Comparison of ENCODE assay signal across 11 cellular contexts in genomic region chr5:43604699-43605098, GRCh38. TPM values are rescaled to one million over a fixed set of nuclear protein-coding genes. Genes with fewer than 3 reads are reported as not detected.
DNase-seq lines count a peak whose midpoint lies in the region; ATAC-seq, FAIRE-seq and TF ChIP-seq lines count a peak whose summit lies in the region.
"Had no signal": no experiment of that assay in that cellular context is flagged by ENCODE, and none has a peak within 500 bp of the region (broad histone marks: within the 10 kb centered on the region; RNA-seq: fewer than 3 reads in every experiment).

No MANE protein-coding gene starts in this region.

- no peaks in the 10 kb centered on the region for H3K9me3 ChIP-seq in BLaER1
- H3K9me3 ChIP-seq: tibial nerve had no signal

- H3K36me3 ChIP-seq in BLaER1, result peaks cover 46% of the 10 kb centered on the region

- ATAC-seq in activated naive CD8-positive, alpha-beta T cell treated with anti-CD3 and anti-CD28 coated beads, Interleukin-2, amount 50 U/mL, for 24 hours, result no peak
- ATAC-seq in HG02885 (IDR thresholded peaks at IDR 0.05; ENCODE audit: poor library complexity, unreplicated experiment) (no peak), GM18517 (IDR thresholded peaks at IDR 0.05; ENCODE audit: unreplicated experiment) (no peak)

- H3K36me3 Mint-ChIP-seq in activated naive CD8-positive, alpha-beta T cell treated with anti-CD3 and anti-CD28 coated beads, Interleukin-2, amount 50 U/mL, for 24 hours (ENCODE audit: low read depth), result peaks cover 28% of the 10 kb centered on the region
- H3K36me3 Mint-ChIP-seq in nephron (ENCODE audit: low read depth), result peaks cover 26% of the 10 kb centered on the region

- peaks cover 40% of the 10 kb centered on the region for H3K4me1 Mint-ChIP-seq in activated naive CD8-positive, alpha-beta T cell treated with anti-CD3 and anti-CD28 coated beads, Interleukin-2, amount 50 U/mL, for 24 hours
- peaks cover 26% of the 10 kb centered on the region for H3K4me1 Mint-ChIP-seq in nephron

- peaks cover 45% of the 10 kb centered on the region for H4K20me1 ChIP-seq in BLaER1

- H3K27me3 Mint-ChIP-seq in activated naive CD8-positive, alpha-beta T cell treated with anti-CD3 and anti-CD28 coated beads, Interleukin-2, amount 50 U/mL, for 24 hours, result no peaks in the 10 kb centered on the region
- no peaks in the 10 kb centered on the region for H3K27me3 Mint-ChIP-seq in nephron (ENCODE audit: low read depth)

- no peak overlapping the region for H3K27ac Mint-ChIP-seq in activated naive CD8-positive, alpha-beta T cell treated with anti-CD3 and anti-CD28 coated beads, Interleukin-2, amount 50 U/mL, for 24 hours
- no peak overlapping the region for H3K27ac Mint-ChIP-seq in nephron

- peak overlapping the region; percentile 94 for H3K9ac ChIP-seq in BLaER1

- peak overlapping the region; percentile 91 for H3K4me3 ChIP-seq in BLaER1

- DNase-seq in GM12891 (ENCODE audit: insufficient read length, low spot score) (no peak), amygdala (lab: John Stamatoyannopoulos, UW) (no peak), RPMI8226 (no peak)
- DNase-seq in activated naive CD8-positive, alpha-beta T cell treated with anti-CD3 and anti-CD28 coated beads, Interleukin-2, amount 50 U/mL, for 24 hours, result no peak
- DNase-seq: stimulated activated CD4-positive, alpha-beta T cell treated with anti-CD3 and anti-CD28 coated beads, Interleukin-4, amount 100 ng/mL, for 1 hour; SW 1271 had no signal

- peaks cover 57% of the 10 kb centered on the region for H3K4me1 ChIP-seq in BLaER1

- H3K4me3 Mint-ChIP-seq in activated naive CD8-positive, alpha-beta T cell treated with anti-CD3 and anti-CD28 coated beads, Interleukin-2, amount 50 U/mL, for 24 hours, result peak overlapping the region; percentile 88
- peak overlapping the region; percentile 89 to 99 (median 93) for H3K4me3 Mint-ChIP-seq in nephron

- no peak for TF ChIP-seq CTCF in nephron (IDR thresholded peaks at IDR 0.05; ENCODE audit: unreplicated experiment in 3 of 3)

- no peaks in the 10 kb centered on the region for H3K9me3 Mint-ChIP-seq in activated naive CD8-positive, alpha-beta T cell treated with anti-CD3 and anti-CD28 coated beads, Interleukin-2, amount 50 U/mL, for 24 hours
- H3K9me3 Mint-ChIP-seq in nephron, result no peaks in the 10 kb centered on the region

- H3K27ac ChIP-seq in BLaER1, result peak overlapping the region; percentile 96

- H3K27me3 ChIP-seq in BLaER1, result no peaks in the 10 kb centered on the region
- H3K27me3 ChIP-seq: tibial nerve had no signal

- peak overlapping the region; percentile 93 for H3K4me2 ChIP-seq in BLaER1

- TF ChIP-seq POLR2A in GM12891 (IDR thresholded peaks at IDR 0.05; ENCODE audit: low read depth, low read length), result no peak

- FAIRE-seq in GM12891 (lab: Jason Lieb, UNC), result peak; percentile 9

TF ChIP-seq in GM12891, 5 proteins besides CTCF, POLR2A, EP300 and RAD21:
- TF ChIP-seq POLR2AphosphoS5 (IDR thresholded peaks at IDR 0.05; ENCODE audit: low read depth, low read length) (no peak), SPI1 (IDR thresholded peaks at IDR 0.05; ENCODE audit: low read depth, low read length) (no peak), TAF1 (IDR thresholded peaks at IDR 0.05; ENCODE audit: low read depth, low read length) (no peak), PAX5 (IDR thresholded peaks at IDR 0.05; ENCODE audit: insufficient read depth, low read length, severe bottlenecking) (no peak), POU2F2 (IDR thresholded peaks at IDR 0.05; ENCODE audit: low read depth, low read length) (no peak)

RNA-seq across cellular contexts. Expression of gene NNT, which starts 1.7 kb away (rescaled TPM):
- polyA plus RNA-seq in GM12891 (2012; ENCODE audit: low read depth, missing spikeins), result 25.3 TPM

RNA-seq across cellular contexts. Expression of gene PAIP1, which starts 47.8 kb away (rescaled TPM):
- 31.6 TPM for polyA plus RNA-seq in GM12891 (2012; ENCODE audit: low read depth, missing spikeins)
